8 cellular contexts compared by ENCODE assay signal in genomic region chr17:5587431-5588032, GRCh38. TPM values are rescaled to one million over a fixed set of nuclear protein-coding genes. Genes with fewer than 3 reads are reported as not detected.
DNase-seq lines count a peak whose midpoint lies in the region; ATAC-seq, FAIRE-seq and TF ChIP-seq lines count a peak whose summit lies in the region.

No MANE protein-coding gene starts in this region.

- peak overlapping the region; percentile 28 for H3K4me3 Mint-ChIP-seq in activated T-helper 17 cell treated with anti-CD3 and anti-CD28 coated beads, Interleukin-2, amount 50 U/mL, for 72 hours

- H3K27ac ChIP-seq in HL-60 (replicated peaks) = no peak overlapping the region
- H3K27ac ChIP-seq in prostate gland = no peak overlapping the region

- H3K27ac Mint-ChIP-seq in activated T-helper 17 cell treated with anti-CD3 and anti-CD28 coated beads, Interleukin-2, amount 50 U/mL, for 72 hours = peak overlapping the region; percentile 11

- H3K4me1 ChIP-seq in prostate gland (replicated peaks) = no peaks in the 10 kb centered on the region

- FAIRE-seq in D721Med (lab: Jason Lieb, UNC) = peak; percentile 87

- H3K27me3 ChIP-seq in HL-60 (ENCODE audit: insufficient read depth, poor library complexity, severe bottlenecking) = no peaks in the 10 kb centered on the region
- peaks cover 2% of the 10 kb centered on the region for H3K27me3 ChIP-seq in prostate gland (replicated peaks; ENCODE audit: insufficient read depth)

- H3K36me3 Mint-ChIP-seq in activated T-helper 17 cell treated with anti-CD3 and anti-CD28 coated beads, Interleukin-2, amount 50 U/mL, for 72 hours (ENCODE audit: low read depth) = peaks cover 15% of the 10 kb centered on the region

- DNase-seq in D721Med (ENCODE audit: insufficient read length, low spot score) = peak; percentile 73
- DNase-seq in HL-60 (ENCODE audit: low read depth in 1 of 2, low spot score in 1 of 2) = peak in 1 of 2 experiments; percentile 37
- peak; percentile 59 for DNase-seq in NOMO-1 treated with DMSO at 0.1 percent for 48 hours (lab: John Stamatoyannopoulos, UW; ENCODE audit: unreplicated experiment)
- peak; percentile 57 for DNase-seq in foreskin melanocyte
- peak; percentile 42 for DNase-seq in prostate gland (ENCODE audit: low spot score)

- TF ChIP-seq CTCF in D721Med (IDR thresholded peaks at IDR 0.05; ENCODE audit: insufficient read depth, missing control alignments) (peak; percentile 70), HL-60 (IDR thresholded peaks at IDR 0.05; ENCODE audit: insufficient read depth, low read length) (peak; percentile 43), prostate gland (IDR thresholded peaks at IDR 0.05) (peak; percentile 84 to 92 (median 88))

- H3K4me1 Mint-ChIP-seq in activated T-helper 17 cell treated with anti-CD3 and anti-CD28 coated beads, Interleukin-2, amount 50 U/mL, for 72 hours = peaks cover 20% of the 10 kb centered on the region

- no peaks in the 10 kb centered on the region for H3K9me3 ChIP-seq in prostate gland

- intact Hi-C loops in prostate gland (cut with DNase I) = loop anchor here (2.0 kb wide), 1 partner anchor 835 kb away; no protein-coding TSS in a partner anchor

- H3K4me3 ChIP-seq in HL-60 (replicated peaks; ENCODE audit: insufficient read depth, low read length) (no peak overlapping the region), prostate gland (no peak overlapping the region)

- TF ChIP-seq POLR2A in prostate gland (IDR thresholded peaks at IDR 0.05) = no peak

- no peaks in the 10 kb centered on the region for H3K9me3 Mint-ChIP-seq in activated T-helper 17 cell treated with anti-CD3 and anti-CD28 coated beads, Interleukin-2, amount 50 U/mL, for 72 hours

- ATAC-seq in activated T-helper 17 cell treated with anti-CD3 and anti-CD28 coated beads, Interleukin-2, amount 50 U/mL, for 72 hours (replicated peaks) = no peak
- ATAC-seq in GM19463 (IDR thresholded peaks at IDR 0.05; ENCODE audit: unreplicated experiment) (no peak), HG03108 (IDR thresholded peaks at IDR 0.05; ENCODE audit: unreplicated experiment) (no peak)

- H3K36me3 ChIP-seq in prostate gland = no peaks in the 10 kb centered on the region

- 34% methylated on average over 6 of the region's 6 CpGs for WGBS in prostate gland

- no peaks in the 10 kb centered on the region for H3K27me3 Mint-ChIP-seq in activated T-helper 17 cell treated with anti-CD3 and anti-CD28 coated beads, Interleukin-2, amount 50 U/mL, for 72 hours

RNA-seq across cellular contexts. Expression of gene NLRP1, which starts 3.2 kb away (rescaled TPM):
- 100 to 1,000 TPM in 1 of 2 donors, 10 to 100 TPM in 1; 39.9 to 129 TPM for total RNA-seq in activated T-helper 17 cell treated with anti-CD3 and anti-CD28 coated beads, Interleukin-2, amount 50 U/mL, for 72 hours
- 10 to 100 TPM; 10.7 to 29.9 TPM for total RNA-seq in prostate gland
